Comparison of ENCODE assay signal across 28 cellular contexts in genomic region chr9:123814526-123814925, GRCh38.
"Had no signal": no experiment of that assay in that cellular context is flagged by ENCODE, and none has a peak within 500 bp of the region (broad histone marks: within the 10 kb centered on the region; RNA-seq: fewer than 3 reads in every experiment).

No MANE protein-coding gene starts in this region.

- H3K27me3 ChIP-seq: esophagus muscularis mucosa, foreskin keratinocyte, heart right ventricle, neutrophil, pancreas, right atrium auricular region, stomach, thyroid gland, vagina had no signal

- H3K4me3 ChIP-seq: esophagus muscularis mucosa, heart right ventricle, lung, mucosa of descending colon, pancreas, right atrium auricular region, smooth muscle cell, stomach, thyroid gland, vagina had no signal

- DNase-seq: effector CD8-positive, alpha-beta T cell; endodermal cell; foreskin keratinocyte; glutamatergic neuron; heart right ventricle; hippocampal formation; immature natural killer cell; islet precursor cell; kidney glomerular epithelial cell; left ventricle myocardium superior; mucosa of descending colon; naive B cell; pancreas; stimulated activated CD4-positive, alpha-beta T cell treated with anti-CD3 and anti-CD28 coated beads, Interleukin-2, amount 100 ng/mL, for 24 hours; stimulated activated CD4-positive, alpha-beta T cell treated with anti-CD3 and anti-CD28 coated beads, Interleukin-4, amount 100 ng/mL, for 24 hours; stimulated activated naive CD4-positive, alpha-beta T cell treated with Interleukin-2 at 50 U/mL for 16 hours; stomach; thyroid gland; trophoblast cell had no signal

- H3K9me3 ChIP-seq: esophagus muscularis mucosa, heart right ventricle, mucosa of descending colon, neutrophil, pancreas, right atrium auricular region, stomach, thyroid gland, vagina had no signal

- H3K4me1 ChIP-seq: esophagus muscularis mucosa, foreskin keratinocyte, stomach, thyroid gland, vagina had no signal

- H3K36me3 ChIP-seq: esophagus muscularis mucosa, heart right ventricle, neutrophil, pancreas, right atrium auricular region, stomach, thyroid gland, vagina had no signal

- ATAC-seq: foreskin keratinocyte; heart right ventricle; left ventricle myocardium superior; mucosa of descending colon; natural killer cell treated with Interleukin-12 subunit alpha and Interleukin-12 subunit beta and Interleukin-15 and Interleukin-18, amount 100 ng/mL, for 72 hours; pancreas; sciatic nerve; stimulated activated effector memory CD8-positive, alpha-beta T cell treated with anti-CD3 and anti-CD28 coated beads, Interleukin-12 subunit alpha, Interleukin-12 subunit beta, amount 100 ng/mL, for 72 hours had no signal

- H3K27ac ChIP-seq: esophagus muscularis mucosa, foreskin keratinocyte, heart right ventricle, neutrophil, pancreas, right atrium auricular region, stomach, thyroid gland, vagina had no signal
